In genomic region chr1:16629916-16630530, GRCh38 we compare ENCODE assay signal across 8 cellular contexts. TPM values are rescaled to one million over a fixed set of nuclear protein-coding genes. Genes with fewer than 3 reads are reported as not detected.
A peak's percentile ranks its signal among the peaks of the same experiment; 100 is the strongest.
DNase-seq lines count a peak whose midpoint lies in the region; ATAC-seq and TF ChIP-seq lines count a peak whose summit lies in the region.
"Not testable (repeated sequence)": the region's sequence is repeated elsewhere in the genome, so short reads cannot be mapped to it uniquely, and the experiment has no call there.

No MANE protein-coding gene starts in this region.

- not testable (repeated sequence) for H3K4me1 ChIP-seq in RWPE2 (ENCODE audit: insufficient read depth, poor library complexity, severe bottlenecking); colonic mucosa; heart left ventricle

- H3K27ac Mint-ChIP-seq in memory B cell (peak overlapping the region; percentile 32), type B pancreatic cell (peak overlapping the region; percentile 34)

- H3K4me3 Mint-ChIP-seq in memory B cell, type B pancreatic cell: not testable (repeated sequence)

- H3K4me3 ChIP-seq in RWPE2 (ENCODE audit: severe bottlenecking); colonic mucosa; heart left ventricle: not testable (repeated sequence)

- peaks cover 57% of the 10 kb centered on the region for H3K36me3 Mint-ChIP-seq in memory B cell
- H3K36me3 Mint-ChIP-seq in type B pancreatic cell, result peaks cover 33% of the 10 kb centered on the region

- not testable (repeated sequence) for H3K9ac ChIP-seq in colonic mucosa (ENCODE audit: low read depth in 2 of 2, low read length in 2 of 2)

- not testable (repeated sequence) for H3K4me1 Mint-ChIP-seq in memory B cell; type B pancreatic cell (ENCODE audit: unreplicated experiment)

- not testable (repeated sequence) for H3K9me3 ChIP-seq in RWPE2 (ENCODE audit: severe bottlenecking); colonic mucosa; heart left ventricle

- not testable (repeated sequence) for H3K27ac ChIP-seq in RWPE2 (ENCODE audit: poor library complexity, severe bottlenecking); colonic mucosa; heart left ventricle

- DNase-seq in AG08396 (ENCODE audit: low spot score), result peak; percentile 15
- peak; percentile 74 for DNase-seq in RWPE2 (ENCODE audit: low spot score)
- DNase-seq in activated gamma-delta T cell treated with Interleukin-2 at 50 U/mL for 16 hours, result peak; percentile 9
- DNase-seq in colonic mucosa, result peak; percentile 29
- peak in 4 of 5 donors; percentile 20 to 69 (median 32) for DNase-seq in heart left ventricle
- DNase-seq in memory B cell (ENCODE audit: low spot score in 2 of 2), result not testable (repeated sequence)
- DNase-seq in posterior cingulate gyrus, result peak in 7 of 10 donors; percentile 1 to 90 (median 13)
- DNase-seq in type B pancreatic cell (ENCODE audit: extremely low spot score, unreplicated experiment), result peak; percentile 85

- not testable (repeated sequence) for H3K9me3 Mint-ChIP-seq in memory B cell, type B pancreatic cell

- not testable (repeated sequence) for TF ChIP-seq POLR2A in heart left ventricle (IDR thresholded peaks at IDR 0.05)

- H3K36me3 ChIP-seq in RWPE2 (ENCODE audit: low read depth) (peaks cover 26% of the 10 kb centered on the region), colonic mucosa (peaks cover 46% of the 10 kb centered on the region), heart left ventricle (peaks cover 8 to 99% (median 95%) of the 10 kb centered on the region in 9 donors)

- intact Hi-C loops in colonic mucosa (cut with DNase I); posterior cingulate gyrus (cut with DNase I): not testable (repeated sequence)
- intact Hi-C loops in heart left ventricle (cut with DNase I), result loop anchor here in 1 of 10 donors (10.0 kb wide), 1 partner anchor 95 kb away; no protein-coding TSS in a partner anchor

- not testable (repeated sequence) for H3K27me3 Mint-ChIP-seq in memory B cell, type B pancreatic cell

- not testable (repeated sequence) for TF ChIP-seq CTCF in RWPE2 (IDR thresholded peaks at IDR 0.05; ENCODE audit: poor library complexity, severe bottlenecking); colonic mucosa (IDR thresholded peaks at IDR 0.05); heart left ventricle (IDR thresholded peaks at IDR 0.05); type B pancreatic cell (conservative IDR thresholded peaks at IDR 0.05)

- WGBS in heart left ventricle, 4 donors, result 95 to 97% (median 95%) methylated on average over 21 of the region's 21 CpGs

- ATAC-seq in RWPE2 (ENCODE audit: low read depth); heart left ventricle; memory B cell (ENCODE audit: low read depth): not testable (repeated sequence)

- H3K27me3 ChIP-seq in RWPE2 (ENCODE audit: insufficient read depth, poor library complexity, severe bottlenecking); colonic mucosa; heart left ventricle: not testable (repeated sequence)

RNA-seq across cellular contexts. Expression of gene NBPF1, which starts 16.7 kb away (rescaled TPM):
- 10 to 100 TPM; 45.2 to 54.3 TPM for total RNA-seq in colonic mucosa
- 10 to 100 TPM in 8 of 9 donors, 1 to 10 TPM in 1; 4.7 to 18.2 (median 14.3) TPM for total RNA-seq in heart left ventricle
- 1 to 10 TPM; 4.4 to 4.8 TPM for polyA plus RNA-seq in heart left ventricle
- total RNA-seq in type B pancreatic cell (ENCODE audit: low replicate concordance), result 39.1 and 97.5 TPM in 2 replicates

RNA-seq across cellular contexts. Expression of gene RNU1-3, which starts 36.7 kb away (rescaled TPM):
- total RNA-seq in colonic mucosa, result 1,000 to 10,000 TPM; 1,159 to 2,517 TPM
- 1,000 to 10,000 TPM in 6 of 9 donors, 100 to 1,000 TPM in 1, not detected in 2; 364 to 3,776 (median 2,470) TPM for total RNA-seq in heart left ventricle
- polyA plus RNA-seq in heart left ventricle, result not detected
- 2,993 and 3,564 TPM in 2 replicates for total RNA-seq in type B pancreatic cell (ENCODE audit: low replicate concordance)
